2 cellular contexts compared by ENCODE assay signal in the genomic region with DNA sequence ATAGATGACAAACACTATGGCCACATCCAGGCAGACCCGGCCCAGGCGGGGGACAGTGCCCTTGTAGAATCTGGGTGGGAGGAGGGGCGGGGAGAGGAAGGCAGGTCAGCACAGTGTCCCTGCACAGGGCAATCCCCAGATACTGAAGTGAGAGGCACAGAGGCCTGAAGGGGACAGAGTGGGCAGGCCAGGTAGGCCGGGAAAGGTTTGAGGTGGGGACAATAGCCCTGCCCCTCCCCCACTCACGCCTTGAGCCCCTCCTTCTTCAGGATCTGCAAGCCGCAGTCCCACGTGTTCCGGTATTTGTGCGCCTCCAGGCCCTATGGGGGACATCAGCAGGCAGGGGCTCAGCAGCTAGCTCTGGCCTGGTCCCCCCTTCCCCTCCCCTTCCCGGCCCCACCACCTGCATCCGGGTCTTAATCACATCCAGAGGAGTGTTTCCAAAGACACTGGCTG.
A peak's percentile ranks its signal among the peaks of the same experiment; 100 is the strongest.
TF ChIP-seq lines count a peak whose summit lies in the region.

No MANE protein-coding gene starts in this region.

TF ChIP-seq in SK-N-SH treated with all-trans-retinoic acid at 6 μM for 48 hours, 23 proteins besides CTCF, POLR2A, EP300 and RAD21 (continued from another document):
- TF ChIP-seq, protein P1, sequence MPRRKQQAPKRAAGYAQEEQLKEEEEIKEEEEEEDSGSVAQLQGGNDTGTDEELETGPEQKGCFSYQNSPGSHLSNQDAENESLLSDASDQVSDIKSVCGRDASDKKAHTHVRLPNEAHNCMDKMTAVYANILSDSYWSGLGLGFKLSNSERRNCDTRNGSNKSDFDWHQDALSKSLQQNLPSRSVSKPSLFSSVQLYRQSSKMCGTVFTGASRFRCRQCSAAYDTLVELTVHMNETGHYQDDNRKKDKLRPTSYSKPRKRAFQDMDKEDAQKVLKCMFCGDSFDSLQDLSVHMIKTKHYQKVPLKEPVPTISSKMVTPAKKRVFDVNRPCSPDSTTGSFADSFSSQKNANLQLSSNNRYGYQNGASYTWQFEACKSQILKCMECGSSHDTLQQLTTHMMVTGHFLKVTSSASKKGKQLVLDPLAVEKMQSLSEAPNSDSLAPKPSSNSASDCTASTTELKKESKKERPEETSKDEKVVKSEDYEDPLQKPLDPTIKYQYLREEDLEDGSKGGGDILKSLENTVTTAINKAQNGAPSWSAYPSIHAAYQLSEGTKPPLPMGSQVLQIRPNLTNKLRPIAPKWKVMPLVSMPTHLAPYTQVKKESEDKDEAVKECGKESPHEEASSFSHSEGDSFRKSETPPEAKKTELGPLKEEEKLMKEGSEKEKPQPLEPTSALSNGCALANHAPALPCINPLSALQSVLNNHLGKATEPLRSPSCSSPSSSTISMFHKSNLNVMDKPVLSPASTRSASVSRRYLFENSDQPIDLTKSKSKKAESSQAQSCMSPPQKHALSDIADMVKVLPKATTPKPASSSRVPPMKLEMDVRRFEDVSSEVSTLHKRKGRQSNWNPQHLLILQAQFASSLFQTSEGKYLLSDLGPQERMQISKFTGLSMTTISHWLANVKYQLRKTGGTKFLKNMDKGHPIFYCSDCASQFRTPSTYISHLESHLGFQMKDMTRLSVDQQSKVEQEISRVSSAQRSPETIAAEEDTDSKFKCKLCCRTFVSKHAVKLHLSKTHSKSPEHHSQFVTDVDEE (CRISPR knock-in tag; IDR thresholded peaks at IDR 0.05), result no peak
- TF ChIP-seq RARB (CRISPR knock-in tag; IDR thresholded peaks at IDR 0.05), result no peak

TF ChIP-seq in HEK293, 187 proteins besides CTCF, POLR2A, EP300 and RAD21 (continued from another document):
- TF ChIP-seq, protein P2, sequence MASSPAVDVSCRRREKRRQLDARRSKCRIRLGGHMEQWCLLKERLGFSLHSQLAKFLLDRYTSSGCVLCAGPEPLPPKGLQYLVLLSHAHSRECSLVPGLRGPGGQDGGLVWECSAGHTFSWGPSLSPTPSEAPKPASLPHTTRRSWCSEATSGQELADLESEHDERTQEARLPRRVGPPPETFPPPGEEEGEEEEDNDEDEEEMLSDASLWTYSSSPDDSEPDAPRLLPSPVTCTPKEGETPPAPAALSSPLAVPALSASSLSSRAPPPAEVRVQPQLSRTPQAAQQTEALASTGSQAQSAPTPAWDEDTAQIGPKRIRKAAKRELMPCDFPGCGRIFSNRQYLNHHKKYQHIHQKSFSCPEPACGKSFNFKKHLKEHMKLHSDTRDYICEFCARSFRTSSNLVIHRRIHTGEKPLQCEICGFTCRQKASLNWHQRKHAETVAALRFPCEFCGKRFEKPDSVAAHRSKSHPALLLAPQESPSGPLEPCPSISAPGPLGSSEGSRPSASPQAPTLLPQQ (tag by site-specific recombination; IDR thresholded peaks at IDR 0.05), result peak; percentile 55
- no peak for TF ChIP-seq KLF7 (tag by site-specific recombination; IDR thresholded peaks at IDR 0.05; ENCODE audit: borderline replicate concordance)
- peak; percentile 64 for TF ChIP-seq EGR2 (tag by site-specific recombination; IDR thresholded peaks at IDR 0.05; ENCODE audit: low read depth)
- no peak for TF ChIP-seq OVOL3 (tag by site-specific recombination; IDR thresholded peaks at IDR 0.05)
- peak; percentile 55 for TF ChIP-seq SP2 (tag by site-specific recombination; IDR thresholded peaks at IDR 0.05)
- TF ChIP-seq GLIS2 (tag by site-specific recombination; IDR thresholded peaks at IDR 0.05), result no peak
- no peak for TF ChIP-seq ZNF302 (tag by site-specific recombination; IDR thresholded peaks at IDR 0.05; ENCODE audit: low read depth)
- no peak for TF ChIP-seq ZNF514 (tag by site-specific recombination; IDR thresholded peaks at IDR 0.05)
- TF ChIP-seq, protein P3, sequence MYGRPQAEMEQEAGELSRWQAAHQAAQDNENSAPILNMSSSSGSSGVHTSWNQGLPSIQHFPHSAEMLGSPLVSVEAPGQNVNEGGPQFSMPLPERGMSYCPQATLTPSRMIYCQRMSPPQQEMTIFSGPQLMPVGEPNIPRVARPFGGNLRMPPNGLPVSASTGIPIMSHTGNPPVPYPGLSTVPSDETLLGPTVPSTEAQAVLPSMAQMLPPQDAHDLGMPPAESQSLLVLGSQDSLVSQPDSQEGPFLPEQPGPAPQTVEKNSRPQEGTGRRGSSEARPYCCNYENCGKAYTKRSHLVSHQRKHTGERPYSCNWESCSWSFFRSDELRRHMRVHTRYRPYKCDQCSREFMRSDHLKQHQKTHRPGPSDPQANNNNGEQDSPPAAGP (tag by site-specific recombination; IDR thresholded peaks at IDR 0.05), result peak; percentile 52; the same call in 1 of the 2 replicates
- TF ChIP-seq ZNF211 (tag by site-specific recombination; IDR thresholded peaks at IDR 0.05; ENCODE audit: low read depth), result no peak
- TF ChIP-seq SP7 (tag by site-specific recombination; IDR thresholded peaks at IDR 0.05), result 0 out of 2 replicates have a peak, but pooled peaks have one; percentile 11
- 0 out of 2 replicates have a peak, but pooled peaks have one; percentile 31 for TF ChIP-seq ZNF785 (tag by site-specific recombination; IDR thresholded peaks at IDR 0.05)
- no peak for TF ChIP-seq ZNF423 (tag by site-specific recombination; IDR thresholded peaks at IDR 0.05)
- TF ChIP-seq BCL11B (tag by site-specific recombination; IDR thresholded peaks at IDR 0.05; ENCODE audit: low read depth), result no peak; the same call in none of the 2 replicates
- 0 out of 2 replicates have a peak, but pooled peaks have one; percentile 22 for TF ChIP-seq BCL11A (tag by site-specific recombination; IDR thresholded peaks at IDR 0.05; ENCODE audit: low read depth)
- TF ChIP-seq ZNF707 (tag by site-specific recombination; IDR thresholded peaks at IDR 0.05), result no peak
- TF ChIP-seq ZNF777 (tag by site-specific recombination; IDR thresholded peaks at IDR 0.05; ENCODE audit: borderline replicate concordance), result no peak
- no peak for TF ChIP-seq WT1 (tag by site-specific recombination; IDR thresholded peaks at IDR 0.05)
- TF ChIP-seq ZNF335 (tag by site-specific recombination; conservative IDR thresholded peaks at IDR 0.05), result no peak
- no peak for TF ChIP-seq ZNF169 (tag by site-specific recombination; IDR thresholded peaks at IDR 0.05)
- TF ChIP-seq, protein P4, sequence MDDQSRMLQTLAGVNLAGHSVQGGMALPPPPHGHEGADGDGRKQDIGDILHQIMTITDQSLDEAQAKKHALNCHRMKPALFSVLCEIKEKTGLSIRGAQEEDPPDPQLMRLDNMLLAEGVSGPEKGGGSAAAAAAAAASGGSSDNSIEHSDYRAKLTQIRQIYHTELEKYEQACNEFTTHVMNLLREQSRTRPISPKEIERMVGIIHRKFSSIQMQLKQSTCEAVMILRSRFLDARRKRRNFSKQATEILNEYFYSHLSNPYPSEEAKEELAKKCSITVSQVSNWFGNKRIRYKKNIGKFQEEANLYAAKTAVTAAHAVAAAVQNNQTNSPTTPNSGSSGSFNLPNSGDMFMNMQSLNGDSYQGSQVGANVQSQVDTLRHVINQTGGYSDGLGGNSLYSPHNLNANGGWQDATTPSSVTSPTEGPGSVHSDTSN (CRISPR knock-in tag; IDR thresholded peaks at IDR 0.05), result no peak
- TF ChIP-seq KLF10 (tag by site-specific recombination; IDR thresholded peaks at IDR 0.05), result 0 out of 2 replicates have a peak, but pooled peaks have one; percentile 24
